In genomic region chrX:134246282-134246681, GRCh38 we compare ENCODE assay signal across 14 cellular contexts. TPM values are rescaled to one million over a fixed set of nuclear protein-coding genes. Genes with fewer than 3 reads are reported as not detected.
DNase-seq lines count a peak whose midpoint lies in the region; ATAC-seq and TF ChIP-seq lines count a peak whose summit lies in the region.
"Had no signal": no experiment of that assay in that cellular context is flagged by ENCODE, and none has a peak within 500 bp of the region (broad histone marks: within the 10 kb centered on the region; RNA-seq: fewer than 3 reads in every experiment).

No MANE protein-coding gene starts in this region.

- peak; percentile 47 for ATAC-seq in GM18868 (IDR thresholded peaks at IDR 0.05; ENCODE audit: unreplicated experiment)
- no peak for ATAC-seq in HG02938 (IDR thresholded peaks at IDR 0.05; ENCODE audit: unreplicated experiment)
- no peak for ATAC-seq in naive thymus-derived CD8-positive, alpha-beta T cell
- no peak for ATAC-seq in GM18498 (IDR thresholded peaks at IDR 0.05; ENCODE audit: unreplicated experiment)
- ATAC-seq: stimulated activated naive CD8-positive, alpha-beta T cell treated with anti-CD3 and anti-CD28 coated beads, Interleukin-15, Interleukin-2, amounts not matched to agents 100 U/mL and 50 U/mL, for 24 hours had no signal

- H3K27ac Mint-ChIP-seq in naive thymus-derived CD8-positive, alpha-beta T cell = no peak overlapping the region

- DNase-seq in AG10803 (ENCODE audit: low read depth) (peak; percentile 0), OCI-M1 (lab: John Stamatoyannopoulos, UW) (peak; percentile 79), fibroblast of mammary gland (ENCODE audit: low read depth) (peak; percentile 11), mesenteric fat pad (ENCODE audit: low spot score) (no peak)
- DNase-seq in naive thymus-derived CD8-positive, alpha-beta T cell = no peak
- DNase-seq: activated T-cell treated with anti-CD3 and anti-CD28 coated beads, Interleukin-2, amount 50 U/mL, for 1 hour; IMR-90; NCI-H2081; retina; stimulated activated naive CD8-positive, alpha-beta T cell treated with anti-CD3 and anti-CD28 coated beads, Interleukin-15, Interleukin-2, amounts not matched to agents 100 U/mL and 50 U/mL, for 24 hours had no signal

- no peaks in the 10 kb centered on the region for H3K9me3 Mint-ChIP-seq in naive thymus-derived CD8-positive, alpha-beta T cell

- H3K4me3 ChIP-seq in AG10803 (ENCODE audit: low read length) (no peak overlapping the region), fibroblast of mammary gland (ENCODE audit: control insufficient read depth, low read depth, low read length) (no peak overlapping the region)
- H3K4me3 ChIP-seq: coronary artery had no signal

- peaks cover 0 to 3% (median 0%) of the 10 kb centered on the region in 5 donors for H3K27me3 Mint-ChIP-seq in naive thymus-derived CD8-positive, alpha-beta T cell

- TF ChIP-seq CTCF in AG10803 (conservative IDR thresholded peaks at IDR 0.05; ENCODE audit: low read length) = no peak
- TF ChIP-seq CTCF in fibroblast of mammary gland (conservative IDR thresholded peaks at IDR 0.05; ENCODE audit: control insufficient read depth, insufficient read depth, low read depth, low read length) = no peak

- H3K36me3 Mint-ChIP-seq in naive thymus-derived CD8-positive, alpha-beta T cell = no peaks in the 10 kb centered on the region

- H3K4me3 Mint-ChIP-seq in naive thymus-derived CD8-positive, alpha-beta T cell = no peak overlapping the region

- POLR2A ChIA-PET in naive thymus-derived CD8-positive, alpha-beta T cell (lab: Charles Lee) = no interaction called here

- peaks cover 0 to 1% (median 0%) of the 10 kb centered on the region in 4 donors for H3K4me1 Mint-ChIP-seq in naive thymus-derived CD8-positive, alpha-beta T cell

RNA-seq across cellular contexts. Expression of gene CCDC160, which starts 9.3 kb away (rescaled TPM):
- total RNA-seq in mesenteric fat pad = not detected
- total RNA-seq in naive thymus-derived CD8-positive, alpha-beta T cell = not detected
- not detected for polyA plus RNA-seq in naive thymus-derived CD8-positive, alpha-beta T cell
- total RNA-seq: IMR-90 had no signal
- polyA plus RNA-seq: IMR-90 had no signal

Comparison
In these comparisons a context has a peak if more than half of its experiments do, and no peak if none do; other contexts are left out.
1. DNase-seq: peak in AG10803 (single experiment), OCI-M1 (single experiment) and fibroblast of mammary gland (single experiment); none in mesenteric fat pad (single experiment) and naive thymus-derived CD8-positive, alpha-beta T cell (0 of 10).